ENCODE assay signal across 1 cellular context in the genomic region with DNA sequence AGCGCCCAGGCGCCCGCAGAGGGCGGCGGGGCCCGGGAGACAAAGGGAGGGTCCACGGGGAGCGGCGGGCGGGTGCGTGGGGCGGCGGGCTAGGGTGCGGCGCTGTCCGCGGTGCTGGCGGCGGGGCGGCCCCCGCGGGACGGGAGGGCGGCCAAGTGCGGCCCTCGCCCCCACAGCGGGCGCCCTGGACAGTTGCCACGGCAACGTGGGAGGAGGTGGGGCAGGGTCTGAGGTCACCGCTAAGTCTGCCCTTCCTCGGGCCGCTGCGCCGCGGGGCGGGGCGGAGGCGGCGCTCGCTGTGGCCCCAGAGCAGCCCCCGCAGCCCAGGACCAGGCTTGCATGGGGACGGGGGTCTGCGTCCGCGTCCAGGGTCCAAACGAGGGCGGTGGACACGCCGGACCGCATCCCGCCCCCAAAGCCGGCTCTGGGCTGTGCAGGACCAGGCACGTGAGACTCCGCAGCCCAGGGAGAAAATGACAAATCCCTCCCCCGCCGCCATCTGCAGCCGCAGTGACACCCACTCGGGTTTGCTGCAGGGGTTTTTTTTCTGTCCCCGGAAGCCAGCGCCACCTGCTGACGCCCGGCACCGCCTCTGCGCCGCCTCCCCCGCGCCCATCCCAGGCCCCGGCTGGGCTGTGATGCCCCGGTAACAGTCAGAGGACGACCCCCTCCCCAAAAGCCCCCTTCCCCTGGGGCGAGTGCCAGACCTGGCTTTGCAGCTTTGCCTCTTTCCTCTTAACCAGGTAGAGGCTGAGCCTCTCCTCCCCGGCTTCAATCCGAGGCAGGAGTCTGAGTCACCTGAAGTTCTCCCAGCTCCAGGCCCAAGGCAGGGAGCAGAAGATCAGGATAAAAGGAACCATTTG.
TF ChIP-seq lines count a peak whose summit lies in the region.

No MANE protein-coding gene starts in this region.

TF ChIP-seq in HEK293, 187 proteins besides CTCF, POLR2A, EP300 and RAD21 (continued from another document and continues in another):
- TF ChIP-seq, protein P1, sequence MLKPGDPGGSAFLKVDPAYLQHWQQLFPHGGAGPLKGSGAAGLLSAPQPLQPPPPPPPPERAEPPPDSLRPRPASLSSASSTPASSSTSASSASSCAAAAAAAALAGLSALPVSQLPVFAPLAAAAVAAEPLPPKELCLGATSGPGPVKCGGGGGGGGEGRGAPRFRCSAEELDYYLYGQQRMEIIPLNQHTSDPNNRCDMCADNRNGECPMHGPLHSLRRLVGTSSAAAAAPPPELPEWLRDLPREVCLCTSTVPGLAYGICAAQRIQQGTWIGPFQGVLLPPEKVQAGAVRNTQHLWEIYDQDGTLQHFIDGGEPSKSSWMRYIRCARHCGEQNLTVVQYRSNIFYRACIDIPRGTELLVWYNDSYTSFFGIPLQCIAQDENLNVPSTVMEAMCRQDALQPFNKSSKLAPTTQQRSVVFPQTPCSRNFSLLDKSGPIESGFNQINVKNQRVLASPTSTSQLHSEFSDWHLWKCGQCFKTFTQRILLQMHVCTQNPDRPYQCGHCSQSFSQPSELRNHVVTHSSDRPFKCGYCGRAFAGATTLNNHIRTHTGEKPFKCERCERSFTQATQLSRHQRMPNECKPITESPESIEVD (tag by site-specific recombination; IDR thresholded peaks at IDR 0.05), result no peak
- TF ChIP-seq MZF1 (tag by site-specific recombination; IDR thresholded peaks at IDR 0.05; ENCODE audit: borderline replicate concordance), result no peak
- peak; percentile 60; the same call in 1 of the 2 replicates for TF ChIP-seq ZNF561 (tag by site-specific recombination; IDR thresholded peaks at IDR 0.05; ENCODE audit: borderline replicate concordance)
- TF ChIP-seq ZNF146 (tag by site-specific recombination; IDR thresholded peaks at IDR 0.05), result no peak
- TF ChIP-seq, protein P2, sequence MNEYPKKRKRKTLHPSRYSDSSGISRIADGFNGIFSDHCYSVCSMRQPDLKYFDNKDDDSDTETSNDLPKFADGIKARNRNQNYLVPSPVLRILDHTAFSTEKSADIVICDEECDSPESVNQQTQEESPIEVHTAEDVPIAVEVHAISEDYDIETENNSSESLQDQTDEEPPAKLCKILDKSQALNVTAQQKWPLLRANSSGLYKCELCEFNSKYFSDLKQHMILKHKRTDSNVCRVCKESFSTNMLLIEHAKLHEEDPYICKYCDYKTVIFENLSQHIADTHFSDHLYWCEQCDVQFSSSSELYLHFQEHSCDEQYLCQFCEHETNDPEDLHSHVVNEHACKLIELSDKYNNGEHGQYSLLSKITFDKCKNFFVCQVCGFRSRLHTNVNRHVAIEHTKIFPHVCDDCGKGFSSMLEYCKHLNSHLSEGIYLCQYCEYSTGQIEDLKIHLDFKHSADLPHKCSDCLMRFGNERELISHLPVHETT (tag by site-specific recombination; IDR thresholded peaks at IDR 0.05), result no peak
- no peak for TF ChIP-seq ZNF223 (tag by site-specific recombination; IDR thresholded peaks at IDR 0.05)
- TF ChIP-seq ZNF600 (tag by site-specific recombination; IDR thresholded peaks at IDR 0.05), result no peak
- TF ChIP-seq, protein P3, sequence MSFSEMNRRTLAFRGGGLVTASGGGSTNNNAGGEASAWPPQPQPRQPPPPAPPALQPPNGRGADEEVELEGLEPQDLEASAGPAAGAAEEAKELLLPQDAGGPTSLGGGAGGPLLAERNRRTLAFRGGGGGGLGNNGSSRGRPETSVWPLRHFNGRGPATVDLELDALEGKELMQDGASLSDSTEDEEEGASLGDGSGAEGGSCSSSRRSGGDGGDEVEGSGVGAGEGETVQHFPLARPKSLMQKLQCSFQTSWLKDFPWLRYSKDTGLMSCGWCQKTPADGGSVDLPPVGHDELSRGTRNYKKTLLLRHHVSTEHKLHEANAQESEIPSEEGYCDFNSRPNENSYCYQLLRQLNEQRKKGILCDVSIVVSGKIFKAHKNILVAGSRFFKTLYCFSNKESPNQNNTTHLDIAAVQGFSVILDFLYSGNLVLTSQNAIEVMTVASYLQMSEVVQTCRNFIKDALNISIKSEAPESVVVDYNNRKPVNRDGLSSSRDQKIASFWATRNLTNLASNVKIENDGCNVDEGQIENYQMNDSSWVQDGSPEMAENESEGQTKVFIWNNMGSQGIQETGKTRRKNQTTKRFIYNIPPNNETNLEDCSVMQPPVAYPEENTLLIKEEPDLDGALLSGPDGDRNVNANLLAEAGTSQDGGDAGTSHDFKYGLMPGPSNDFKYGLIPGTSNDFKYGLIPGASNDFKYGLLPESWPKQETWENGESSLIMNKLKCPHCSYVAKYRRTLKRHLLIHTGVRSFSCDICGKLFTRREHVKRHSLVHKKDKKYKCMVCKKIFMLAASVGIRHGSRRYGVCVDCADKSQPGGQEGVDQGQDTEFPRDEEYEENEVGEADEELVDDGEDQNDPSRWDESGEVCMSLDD (tag by site-specific recombination; IDR thresholded peaks at IDR 0.05), result no peak; the same call in none of the 2 replicates
- peak; percentile 65 for TF ChIP-seq SP2 (tag by site-specific recombination; IDR thresholded peaks at IDR 0.05)
- no peak for TF ChIP-seq ZNF133 (tag by site-specific recombination; IDR thresholded peaks at IDR 0.05)
- TF ChIP-seq ZNF202 (tag by site-specific recombination; IDR thresholded peaks at IDR 0.05; ENCODE audit: borderline replicate concordance), result no peak
- TF ChIP-seq ZBTB8A (tag by site-specific recombination; IDR thresholded peaks at IDR 0.05), result peak; percentile 87
- TF ChIP-seq, protein P4, sequence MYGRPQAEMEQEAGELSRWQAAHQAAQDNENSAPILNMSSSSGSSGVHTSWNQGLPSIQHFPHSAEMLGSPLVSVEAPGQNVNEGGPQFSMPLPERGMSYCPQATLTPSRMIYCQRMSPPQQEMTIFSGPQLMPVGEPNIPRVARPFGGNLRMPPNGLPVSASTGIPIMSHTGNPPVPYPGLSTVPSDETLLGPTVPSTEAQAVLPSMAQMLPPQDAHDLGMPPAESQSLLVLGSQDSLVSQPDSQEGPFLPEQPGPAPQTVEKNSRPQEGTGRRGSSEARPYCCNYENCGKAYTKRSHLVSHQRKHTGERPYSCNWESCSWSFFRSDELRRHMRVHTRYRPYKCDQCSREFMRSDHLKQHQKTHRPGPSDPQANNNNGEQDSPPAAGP (tag by site-specific recombination; IDR thresholded peaks at IDR 0.05), result no peak
- TF ChIP-seq KLF16 (tag by site-specific recombination; IDR thresholded peaks at IDR 0.05), result peak; percentile 76
- TF ChIP-seq, protein P5, sequence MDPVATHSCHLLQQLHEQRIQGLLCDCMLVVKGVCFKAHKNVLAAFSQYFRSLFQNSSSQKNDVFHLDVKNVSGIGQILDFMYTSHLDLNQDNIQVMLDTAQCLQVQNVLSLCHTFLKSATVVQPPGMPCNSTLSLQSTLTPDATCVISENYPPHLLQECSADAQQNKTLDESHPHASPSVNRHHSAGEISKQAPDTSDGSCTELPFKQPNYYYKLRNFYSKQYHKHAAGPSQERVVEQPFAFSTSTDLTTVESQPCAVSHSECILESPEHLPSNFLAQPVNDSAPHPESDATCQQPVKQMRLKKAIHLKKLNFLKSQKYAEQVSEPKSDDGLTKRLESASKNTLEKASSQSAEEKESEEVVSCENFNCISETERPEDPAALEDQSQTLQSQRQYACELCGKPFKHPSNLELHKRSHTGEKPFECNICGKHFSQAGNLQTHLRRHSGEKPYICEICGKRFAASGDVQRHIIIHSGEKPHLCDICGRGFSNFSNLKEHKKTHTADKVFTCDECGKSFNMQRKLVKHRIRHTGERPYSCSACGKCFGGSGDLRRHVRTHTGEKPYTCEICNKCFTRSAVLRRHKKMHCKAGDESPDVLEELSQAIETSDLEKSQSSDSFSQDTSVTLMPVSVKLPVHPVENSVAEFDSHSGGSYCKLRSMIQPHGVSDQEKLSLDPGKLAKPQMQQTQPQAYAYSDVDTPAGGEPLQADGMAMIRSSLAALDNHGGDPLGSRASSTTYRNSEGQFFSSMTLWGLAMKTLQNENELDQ (tag by site-specific recombination; IDR thresholded peaks at IDR 0.05; ENCODE audit: low read depth), result no peak
- no peak; the same call in 1 of the 2 replicates for TF ChIP-seq YY1 (tag by site-specific recombination; IDR thresholded peaks at IDR 0.05)
- TF ChIP-seq ZNF785 (tag by site-specific recombination; IDR thresholded peaks at IDR 0.05), result no peak
- peak; percentile 61; the same call in 1 of the 2 replicates for TF ChIP-seq SP7 (tag by site-specific recombination; IDR thresholded peaks at IDR 0.05)
- TF ChIP-seq, protein P6, sequence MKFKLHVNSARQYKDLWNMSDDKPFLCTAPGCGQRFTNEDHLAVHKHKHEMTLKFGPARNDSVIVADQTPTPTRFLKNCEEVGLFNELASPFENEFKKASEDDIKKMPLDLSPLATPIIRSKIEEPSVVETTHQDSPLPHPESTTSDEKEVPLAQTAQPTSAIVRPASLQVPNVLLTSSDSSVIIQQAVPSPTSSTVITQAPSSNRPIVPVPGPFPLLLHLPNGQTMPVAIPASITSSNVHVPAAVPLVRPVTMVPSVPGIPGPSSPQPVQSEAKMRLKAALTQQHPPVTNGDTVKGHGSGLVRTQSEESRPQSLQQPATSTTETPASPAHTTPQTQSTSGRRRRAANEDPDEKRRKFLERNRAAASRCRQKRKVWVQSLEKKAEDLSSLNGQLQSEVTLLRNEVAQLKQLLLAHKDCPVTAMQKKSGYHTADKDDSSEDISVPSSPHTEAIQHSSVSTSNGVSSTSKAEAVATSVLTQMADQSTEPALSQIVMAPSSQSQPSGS (tag by site-specific recombination; IDR thresholded peaks at IDR 0.05; ENCODE audit: low read depth), result no peak
- peak; percentile 46; the same call in 1 of the 2 replicates for TF ChIP-seq ZBTB17 (tag by site-specific recombination; IDR thresholded peaks at IDR 0.05)
- TF ChIP-seq, protein P7, sequence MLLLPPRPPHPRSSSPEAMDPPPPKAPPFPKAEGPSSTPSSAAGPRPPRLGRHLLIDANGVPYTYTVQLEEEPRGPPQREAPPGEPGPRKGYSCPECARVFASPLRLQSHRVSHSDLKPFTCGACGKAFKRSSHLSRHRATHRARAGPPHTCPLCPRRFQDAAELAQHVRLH (tag by site-specific recombination; IDR thresholded peaks at IDR 0.05), result no peak
- no peak for TF ChIP-seq ZBTB1 (tag by site-specific recombination; IDR thresholded peaks at IDR 0.05)
- TF ChIP-seq ZNF169 (tag by site-specific recombination; IDR thresholded peaks at IDR 0.05), result no peak
- TF ChIP-seq ZNF548 (tag by site-specific recombination; IDR thresholded peaks at IDR 0.05), result no peak
- no peak for TF ChIP-seq ZNF221 (tag by site-specific recombination; IDR thresholded peaks at IDR 0.05; ENCODE audit: borderline replicate concordance)
- TF ChIP-seq, protein P8, sequence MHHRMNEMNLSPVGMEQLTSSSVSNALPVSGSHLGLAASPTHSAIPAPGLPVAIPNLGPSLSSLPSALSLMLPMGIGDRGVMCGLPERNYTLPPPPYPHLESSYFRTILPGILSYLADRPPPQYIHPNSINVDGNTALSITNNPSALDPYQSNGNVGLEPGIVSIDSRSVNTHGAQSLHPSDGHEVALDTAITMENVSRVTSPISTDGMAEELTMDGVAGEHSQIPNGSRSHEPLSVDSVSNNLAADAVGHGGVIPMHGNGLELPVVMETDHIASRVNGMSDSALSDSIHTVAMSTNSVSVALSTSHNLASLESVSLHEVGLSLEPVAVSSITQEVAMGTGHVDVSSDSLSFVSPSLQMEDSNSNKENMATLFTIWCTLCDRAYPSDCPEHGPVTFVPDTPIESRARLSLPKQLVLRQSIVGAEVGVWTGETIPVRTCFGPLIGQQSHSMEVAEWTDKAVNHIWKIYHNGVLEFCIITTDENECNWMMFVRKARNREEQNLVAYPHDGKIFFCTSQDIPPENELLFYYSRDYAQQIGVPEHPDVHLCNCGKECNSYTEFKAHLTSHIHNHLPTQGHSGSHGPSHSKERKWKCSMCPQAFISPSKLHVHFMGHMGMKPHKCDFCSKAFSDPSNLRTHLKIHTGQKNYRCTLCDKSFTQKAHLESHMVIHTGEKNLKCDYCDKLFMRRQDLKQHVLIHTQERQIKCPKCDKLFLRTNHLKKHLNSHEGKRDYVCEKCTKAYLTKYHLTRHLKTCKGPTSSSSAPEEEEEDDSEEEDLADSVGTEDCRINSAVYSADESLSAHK (tag by site-specific recombination; IDR thresholded peaks at IDR 0.05), result no peak
- no peak for TF ChIP-seq ZNF629 (tag by site-specific recombination; IDR thresholded peaks at IDR 0.05)
- TF ChIP-seq ZNF248 (tag by site-specific recombination; IDR thresholded peaks at IDR 0.05), result no peak
- TF ChIP-seq PRDM1 (tag by site-specific recombination; IDR thresholded peaks at IDR 0.05), result no peak
- no peak for TF ChIP-seq YY2 (tag by site-specific recombination; IDR thresholded peaks at IDR 0.05)
- TF ChIP-seq ZNF112 (tag by site-specific recombination; IDR thresholded peaks at IDR 0.05), result no peak
- TF ChIP-seq, protein P9, sequence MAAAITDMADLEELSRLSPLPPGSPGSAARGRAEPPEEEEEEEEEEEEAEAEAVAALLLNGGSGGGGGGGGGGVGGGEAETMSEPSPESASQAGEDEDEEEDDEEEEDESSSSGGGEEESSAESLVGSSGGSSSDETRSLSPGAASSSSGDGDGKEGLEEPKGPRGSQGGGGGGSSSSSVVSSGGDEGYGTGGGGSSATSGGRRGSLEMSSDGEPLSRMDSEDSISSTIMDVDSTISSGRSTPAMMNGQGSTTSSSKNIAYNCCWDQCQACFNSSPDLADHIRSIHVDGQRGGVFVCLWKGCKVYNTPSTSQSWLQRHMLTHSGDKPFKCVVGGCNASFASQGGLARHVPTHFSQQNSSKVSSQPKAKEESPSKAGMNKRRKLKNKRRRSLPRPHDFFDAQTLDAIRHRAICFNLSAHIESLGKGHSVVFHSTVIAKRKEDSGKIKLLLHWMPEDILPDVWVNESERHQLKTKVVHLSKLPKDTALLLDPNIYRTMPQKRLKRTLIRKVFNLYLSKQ (tag by site-specific recombination; IDR thresholded peaks at IDR 0.05; ENCODE audit: borderline replicate concordance), result no peak
- TF ChIP-seq, protein P10, sequence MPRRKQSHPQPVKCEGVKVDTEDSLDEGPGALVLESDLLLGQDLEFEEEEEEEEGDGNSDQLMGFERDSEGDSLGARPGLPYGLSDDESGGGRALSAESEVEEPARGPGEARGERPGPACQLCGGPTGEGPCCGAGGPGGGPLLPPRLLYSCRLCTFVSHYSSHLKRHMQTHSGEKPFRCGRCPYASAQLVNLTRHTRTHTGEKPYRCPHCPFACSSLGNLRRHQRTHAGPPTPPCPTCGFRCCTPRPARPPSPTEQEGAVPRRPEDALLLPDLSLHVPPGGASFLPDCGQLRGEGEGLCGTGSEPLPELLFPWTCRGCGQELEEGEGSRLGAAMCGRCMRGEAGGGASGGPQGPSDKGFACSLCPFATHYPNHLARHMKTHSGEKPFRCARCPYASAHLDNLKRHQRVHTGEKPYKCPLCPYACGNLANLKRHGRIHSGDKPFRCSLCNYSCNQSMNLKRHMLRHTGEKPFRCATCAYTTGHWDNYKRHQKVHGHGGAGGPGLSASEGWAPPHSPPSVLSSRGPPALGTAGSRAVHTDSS (tag by site-specific recombination; IDR thresholded peaks at IDR 0.05), result no peak
- TF ChIP-seq ZNF658 (tag by site-specific recombination; IDR thresholded peaks at IDR 0.05), result no peak
- no peak for TF ChIP-seq ZNF837 (tag by site-specific recombination; IDR thresholded peaks at IDR 0.05)
